In the genomic region with DNA sequence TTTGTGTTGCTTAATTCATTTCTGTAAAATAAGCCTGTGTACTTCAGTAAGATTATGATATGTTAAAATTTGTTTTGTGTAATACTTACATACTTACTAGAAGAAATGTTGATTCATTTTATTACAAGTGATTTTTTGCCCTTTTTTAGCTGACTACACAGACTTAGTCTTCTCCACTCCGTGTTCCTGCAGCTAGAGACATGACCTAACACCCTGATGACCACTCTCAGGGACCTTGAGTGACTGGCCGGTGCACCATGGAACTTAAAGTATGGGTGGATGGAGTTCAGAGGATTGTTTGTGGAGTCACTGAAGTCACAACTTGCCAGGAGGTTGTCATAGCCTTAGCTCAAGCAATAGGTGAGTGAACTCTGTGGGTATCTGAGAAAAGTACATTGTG, we compare ENCODE assay signal across 25 cellular contexts.
"Had no signal": no experiment of that assay in that cellular context is flagged by ENCODE, and none has a peak within 500 bp of the region (broad histone marks: within the 10 kb centered on the region; RNA-seq: fewer than 3 reads in every experiment).

No MANE protein-coding gene starts in this region.

- H3K4me1 Mint-ChIP-seq: immature natural killer cell; naive B cell; natural killer cell; stimulated activated effector memory CD8-positive, alpha-beta T cell treated with anti-CD3 and anti-CD28 coated beads, Interleukin-12 subunit alpha, Interleukin-12 subunit beta, amount 100 ng/mL, for 72 hours had no signal

- H3K4me3 ChIP-seq: left lung, lung, ovary, skin epidermis, suprapubic skin, thoracic aorta, tibial artery, uterus had no signal

- H3K4me3 Mint-ChIP-seq: immature natural killer cell; mesothelial cell of epicardium; naive B cell; natural killer cell; stimulated activated effector memory CD8-positive, alpha-beta T cell treated with anti-CD3 and anti-CD28 coated beads, Interleukin-12 subunit alpha, Interleukin-12 subunit beta, amount 100 ng/mL, for 72 hours; stimulated activated naive CD8-positive, alpha-beta T cell treated with anti-CD3 and anti-CD28 coated beads, Interleukin-15, Interleukin-2, amounts not matched to agents 100 ng/mL and 50 ng/mL, for 24 hours had no signal

- ATAC-seq: left colon; left lung; natural killer cell; sciatic nerve; stimulated activated effector memory CD8-positive, alpha-beta T cell treated with anti-CD3 and anti-CD28 coated beads, Interleukin-12 subunit alpha, Interleukin-12 subunit beta, amount 100 ng/mL, for 72 hours had no signal

- FAIRE-seq: kidney had no signal

- H3K9me3 Mint-ChIP-seq: natural killer cell; stimulated activated effector memory CD8-positive, alpha-beta T cell treated with anti-CD3 and anti-CD28 coated beads, Interleukin-12 subunit alpha, Interleukin-12 subunit beta, amount 100 ng/mL, for 72 hours; stimulated activated naive CD8-positive, alpha-beta T cell treated with anti-CD3 and anti-CD28 coated beads, Interleukin-15, Interleukin-2, amounts not matched to agents 100 ng/mL and 50 ng/mL, for 24 hours had no signal

- H3K36me3 Mint-ChIP-seq: immature natural killer cell; naive B cell; natural killer cell; stimulated activated effector memory CD8-positive, alpha-beta T cell treated with anti-CD3 and anti-CD28 coated beads, Interleukin-12 subunit alpha, Interleukin-12 subunit beta, amount 100 ng/mL, for 72 hours had no signal

- H3K27ac Mint-ChIP-seq: immature natural killer cell; mesothelial cell of epicardium; natural killer cell; stimulated activated effector memory CD8-positive, alpha-beta T cell treated with anti-CD3 and anti-CD28 coated beads, Interleukin-12 subunit alpha, Interleukin-12 subunit beta, amount 100 ng/mL, for 72 hours; stimulated activated naive CD8-positive, alpha-beta T cell treated with anti-CD3 and anti-CD28 coated beads, Interleukin-15, Interleukin-2, amounts not matched to agents 100 ng/mL and 50 ng/mL, for 24 hours had no signal

- H3K36me3 ChIP-seq: ovary, suprapubic skin, thoracic aorta, tibial artery, uterus had no signal

- H3K9me3 ChIP-seq: left lung, ovary, suprapubic skin, thoracic aorta, tibial artery, uterus had no signal

- DNase-seq: hypothalamus; immature natural killer cell; kidney; left colon; left lung; naive B cell; natural killer cell; nucleus accumbens; ovary; retina; right cardiac atrium; stimulated activated CD4-positive, alpha-beta T cell treated with anti-CD3 and anti-CD28 coated beads, Interleukin-4, amount 100 ng/mL, for 24 hours; stimulated activated naive CD4-positive, alpha-beta T cell; tibial artery; trophoblast cell; uterus had no signal

- H3K27ac ChIP-seq: left lung, ovary, skin epidermis, suprapubic skin, thoracic aorta, tibial artery, uterus had no signal

- H3K27me3 Mint-ChIP-seq: naive B cell; progenitor cell of endocrine pancreas; stimulated activated naive CD8-positive, alpha-beta T cell treated with anti-CD3 and anti-CD28 coated beads, Interleukin-15, Interleukin-2, amounts not matched to agents 100 ng/mL and 50 ng/mL, for 24 hours had no signal

- H3K27me3 ChIP-seq: left lung, ovary, suprapubic skin, tibial artery, uterus had no signal

- H3K4me1 ChIP-seq: left lung had no signal
